In the genomic region with DNA sequence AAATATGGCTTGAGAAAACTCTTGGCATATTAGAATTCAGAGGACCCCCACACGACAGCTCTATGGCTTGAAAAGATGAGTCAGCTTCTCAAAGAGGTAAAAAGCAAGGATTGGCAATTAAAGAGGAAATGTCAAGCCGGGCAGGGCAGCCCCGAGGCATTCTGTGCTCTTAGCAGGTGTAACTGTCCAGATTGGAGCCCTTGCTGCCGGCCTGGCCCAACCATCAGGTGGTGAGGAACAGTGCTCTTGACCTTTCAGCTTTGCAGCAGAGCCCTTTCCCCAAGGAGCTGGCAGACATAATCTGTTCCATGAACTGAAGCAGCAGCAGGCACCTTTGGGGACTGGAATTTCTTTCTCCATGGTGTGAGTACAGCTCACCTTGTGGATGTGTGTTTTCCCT, we compare ENCODE assay signal across 8 cellular contexts.
"Had no signal": no experiment of that assay in that cellular context is flagged by ENCODE, and none has a peak within 500 bp of the region (broad histone marks: within the 10 kb centered on the region; RNA-seq: fewer than 3 reads in every experiment).

No MANE protein-coding gene starts in this region.

- H3K36me3 ChIP-seq: HAP-1 had no signal

- ATAC-seq: GM23338, HCT116, K562 had no signal

- H3K4me2 ChIP-seq: GM23338 had no signal

- H3K4me1 ChIP-seq: HAP-1 had no signal

- FAIRE-seq: HTR-8/SVneo, K562 had no signal

- H2AFZ ChIP-seq: GM23338 had no signal

- H3K4me3 ChIP-seq: GM23338, HAP-1, K562 had no signal

- DNase-seq: H7, HFFc6, IMR-90 had no signal

- H3K9me3 ChIP-seq: HAP-1 had no signal
